Comparison of ENCODE assay signal across 1 cellular context in the genomic region with DNA sequence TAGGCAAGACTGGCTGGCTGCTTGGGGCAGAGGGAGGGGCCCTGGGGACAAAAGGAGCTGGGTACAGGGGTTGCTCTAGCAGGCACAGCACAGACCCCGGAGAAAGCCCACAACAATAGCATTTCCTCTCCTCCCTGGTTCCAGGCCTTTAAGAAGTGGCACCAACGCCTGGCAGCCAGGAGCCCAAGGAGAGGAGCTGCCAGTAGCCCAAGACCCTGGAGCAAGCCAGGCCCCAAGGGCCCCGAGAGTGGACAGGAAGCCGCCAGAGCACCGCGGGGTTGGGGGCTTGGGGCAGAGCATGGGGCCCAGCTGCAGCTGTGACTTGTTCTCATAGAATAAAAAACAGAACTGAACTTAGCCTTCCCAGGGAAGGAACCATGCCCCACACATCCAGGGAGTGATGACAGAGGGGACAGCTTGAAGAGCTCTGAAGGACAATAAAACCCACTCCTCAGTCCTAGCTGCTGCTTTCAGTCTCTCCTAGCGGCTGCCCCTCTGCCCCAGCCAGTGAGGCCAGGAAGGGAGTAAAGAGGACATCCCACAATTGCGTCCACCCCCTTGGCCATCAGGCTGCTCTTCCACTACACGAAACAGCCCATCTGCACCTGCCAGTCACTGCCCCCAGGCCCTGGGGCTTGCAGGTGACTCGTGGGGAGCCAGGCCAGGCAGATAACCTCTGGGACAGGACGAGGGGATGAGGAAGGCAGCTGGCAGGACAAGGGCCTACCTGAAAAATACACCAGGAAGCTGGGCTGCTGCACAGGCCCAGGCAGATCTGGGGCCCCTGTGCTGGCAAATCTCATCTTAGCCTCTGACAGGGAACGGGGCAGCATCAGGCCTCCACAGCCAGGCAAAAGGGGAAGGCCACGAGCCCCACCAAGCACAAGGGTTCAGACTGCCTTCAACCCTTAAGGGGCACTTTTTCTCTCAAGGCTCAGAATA.
TF ChIP-seq lines count a peak whose summit lies in the region.

No MANE protein-coding gene starts in this region.

TF ChIP-seq in H1, 55 proteins besides CTCF, POLR2A, EP300 and RAD21:
- TF ChIP-seq NANOG (IDR thresholded peaks at IDR 0.05; ENCODE audit: insufficient read depth, low read depth, low read length, poor library complexity, severe bottlenecking) (no peak), POU5F1 (IDR thresholded peaks at IDR 0.05; ENCODE audit: low read depth, low read length) (no peak), CBX8 (IDR thresholded peaks at IDR 0.05; ENCODE audit: borderline replicate concordance, low read depth, low read length) (no peak), FOSL1 (IDR thresholded peaks at IDR 0.05; ENCODE audit: insufficient read depth, low read depth, low read length) (no peak), CREB1 (IDR thresholded peaks at IDR 0.05) (no peak), RNF2 (IDR thresholded peaks at IDR 0.05; ENCODE audit: borderline replicate concordance, low read depth, low read length, missing control alignments, poor library complexity, severe bottlenecking) (no peak), EZH2 (IDR thresholded peaks at IDR 0.05; ENCODE audit: low read depth, low read length, severe bottlenecking) (no peak), ASH2L (IDR thresholded peaks at IDR 0.05; ENCODE audit: low read length) (no peak), SIRT6 (IDR thresholded peaks at IDR 0.05; ENCODE audit: low read length) (no peak), SP1 (IDR thresholded peaks at IDR 0.05; ENCODE audit: low read depth, low read length) (no peak), SP4 (IDR thresholded peaks at IDR 0.05; ENCODE audit: low read length) (no peak), ZNF274 (IDR thresholded peaks at IDR 0.05; ENCODE audit: borderline replicate concordance, extremely low read depth, low read length) (no peak), POLR2AphosphoS5 (IDR thresholded peaks at IDR 0.05; ENCODE audit: low read depth, low read length) (no peak), TAF7 (optimal IDR thresholded peaks at IDR 0.05; ENCODE audit: borderline replicate concordance, low read depth, low read length) (no peak), SUZ12 (IDR thresholded peaks at IDR 0.05; ENCODE audit: low read length) (no peak), KDM5A (IDR thresholded peaks at IDR 0.05; ENCODE audit: low read length) (no peak), RXRA (IDR thresholded peaks at IDR 0.05; ENCODE audit: insufficient read depth, low read depth, low read length) (no peak), SIX5 (IDR thresholded peaks at IDR 0.05; ENCODE audit: low read depth, low read length) (no peak)
TF ChIP-seq in H1: peak in this region for 0.
